21 cellular contexts compared by ENCODE assay signal in the genomic region with DNA sequence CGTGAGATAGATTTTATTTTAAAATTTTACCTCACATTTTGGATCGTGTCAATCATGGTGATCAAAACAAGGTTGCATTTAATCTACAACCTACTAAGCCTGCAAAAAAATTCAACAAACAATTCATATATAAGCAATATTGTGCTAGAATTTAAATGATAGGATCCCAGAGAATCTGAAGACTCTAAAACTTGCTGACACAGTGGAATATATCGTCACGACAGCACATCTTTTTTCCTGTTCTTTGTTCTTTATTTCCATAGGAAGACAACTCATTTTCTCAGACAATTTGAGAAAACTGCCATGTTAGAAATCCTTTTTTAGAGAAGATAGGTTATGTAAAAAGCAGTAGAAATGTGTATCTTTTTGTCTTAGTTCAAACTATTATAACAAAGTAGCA.
DNase-seq lines count a peak whose midpoint lies in the region; ATAC-seq, FAIRE-seq and TF ChIP-seq lines count a peak whose summit lies in the region.
"Had no signal": no experiment of that assay in that cellular context is flagged by ENCODE, and none has a peak within 500 bp of the region (broad histone marks: within the 10 kb centered on the region; RNA-seq: fewer than 3 reads in every experiment).

No MANE protein-coding gene starts in this region.

- no peak overlapping the region for H2BK15ac ChIP-seq in IMR-90 (ENCODE audit: low read depth, low read length)

- peaks cover 3% of the 10 kb centered on the region for H3F3A ChIP-seq in neural cell (ENCODE audit: insufficient read depth, low read length, poor library complexity, severe bottlenecking)

- no peak overlapping the region for H3K4me2 ChIP-seq in A549
- no peak overlapping the region for H3K4me2 ChIP-seq in IMR-90 (ENCODE audit: low read depth, low read length)
- no peak overlapping the region for H3K4me2 ChIP-seq in neural cell (ENCODE audit: low read length)
- H3K4me2 ChIP-seq: BLaER1 treated with 17β-estradiol and CSF1 and Interleukin-3, amounts not matched to agents 10 nM and 100 nM had no signal

- H3K27ac ChIP-seq in A549, result no peak overlapping the region
- no peak overlapping the region for H3K27ac ChIP-seq in IMR-90 (ENCODE audit: insufficient read depth, low read length)
- peak overlapping the region; percentile 86 for H3K27ac ChIP-seq in neural cell (ENCODE audit: low read length)
- H3K27ac ChIP-seq: BLaER1 treated with 17β-estradiol and CSF1 and Interleukin-3, amounts not matched to agents 10 nM and 100 nM; C4-2B had no signal

- H3K9me3 ChIP-seq in A549 (0 out of 3 replicates have a peak, but pooled peaks cover 4% of the 10 kb centered on the region), IMR-90 (ENCODE audit: control insufficient read depth, insufficient read depth, low read length) (no peaks in the 10 kb centered on the region; the same call in 1 of the 2 replicates), neural cell (ENCODE audit: low read length) (no peaks in the 10 kb centered on the region)
- H3K9me3 ChIP-seq: BLaER1 treated with 17β-estradiol and CSF1 and Interleukin-3, amounts not matched to agents 10 nM and 100 nM; Caco-2 had no signal

- H3K9me3 Mint-ChIP-seq in chondrocyte (ENCODE audit: low read depth), result no peaks in the 10 kb centered on the region
- H3K9me3 Mint-ChIP-seq: CD4-positive, alpha-beta T cell; CD8-positive, alpha-beta T cell had no signal

- no peak overlapping the region for H4K8ac ChIP-seq in IMR-90 (ENCODE audit: low read depth in 2 of 2, low read length in 2 of 2)

- TF ChIP-seq POLR2A in A549 (IDR thresholded peaks at IDR 0.05; ENCODE audit: low read length) (no peak), IMR-90 (IDR thresholded peaks at IDR 0.05; ENCODE audit: low read depth, low read length) (no peak)

- no peak for TF ChIP-seq RAD21 in A549 (conservative IDR thresholded peaks at IDR 0.05 in 1 of 2, IDR thresholded peaks at IDR 0.05 in 1 of 2)
- no peak for TF ChIP-seq RAD21 in IMR-90 (IDR thresholded peaks at IDR 0.05; ENCODE audit: low read length)
- TF ChIP-seq RAD21 in neural cell (conservative IDR thresholded peaks at IDR 0.05), result no peak

- H3K4ac ChIP-seq in IMR-90 (ENCODE audit: low read depth, low read length), result no peak overlapping the region

- no peak overlapping the region for H4K91ac ChIP-seq in IMR-90 (ENCODE audit: insufficient read depth, low read depth, low read length)

- H3K4me1 Mint-ChIP-seq in chondrocyte (ENCODE audit: low read depth), result peaks cover 8% of the 10 kb centered on the region
- H3K4me1 Mint-ChIP-seq: B cell had no signal

- H3K36me3 Mint-ChIP-seq in chondrocyte (ENCODE audit: low read depth), result no peaks in the 10 kb centered on the region
- H3K36me3 Mint-ChIP-seq: CD8-positive, alpha-beta T cell had no signal

- no peak for FAIRE-seq in A549 (lab: Jason Lieb, UNC)
- FAIRE-seq: A204.1, D721Med, G401.6, GM12891, GM19239 had no signal

- BruUV-seq in IMR-90 (replicated peaks; lab: Mats Ljungman, UMichigan), result no TSS peak

- H3K4me3 Mint-ChIP-seq in chondrocyte (ENCODE audit: unreplicated experiment), result no peak overlapping the region
- H3K4me3 Mint-ChIP-seq: B cell; CD4-positive, alpha-beta T cell; CD8-positive, alpha-beta T cell had no signal

- H3K27me3 Mint-ChIP-seq in chondrocyte (ENCODE audit: low read depth), result peaks cover 2% of the 10 kb centered on the region
- H3K27me3 Mint-ChIP-seq: B cell had no signal

- dilution Hi-C loops in IMR-90 (cut with HindIII; ENCODE audit: low sequenced_read_pairs, unreplicated experiment), result no loop called here

- no peak overlapping the region for H3K14ac ChIP-seq in IMR-90 (replicated peaks; ENCODE audit: low read depth, low read length)

- H3K9me2 ChIP-seq in neural cell (ENCODE audit: insufficient read depth, low read length), result no peaks in the 10 kb centered on the region

- 44% methylated on average over 4 of the region's 4 CpGs for WGBS in A549 (ENCODE audit: missing lambda C conversion rate)
- WGBS in IMR-90 (ENCODE audit: extremely low coverage in 2 of 2, insufficient read length in 1 of 2), 2 experiments, result no CpG with 5 or more reads among the region's 4 CpGs

- H2BK120ac ChIP-seq in IMR-90 (ENCODE audit: low read depth, low read length), result no peak overlapping the region

- DNase-seq in A549 (ENCODE audit: low read depth in 1 of 2, low spot score in 1 of 2) (no peak), IMR-90 (no peak), chondrocyte (ENCODE audit: low spot score) (no peak)
- DNase-seq: 8988T; AML-193; Caco-2; Calu3; CD4-positive, alpha-beta T cell; CD8-positive, alpha-beta T cell; DMS79 treated with DMSO at 0.1 percent for 48 hours; GF-D8 had no signal

- H4K20me1 ChIP-seq in IMR-90 (ENCODE audit: insufficient read depth, low read length) (no peaks in the 10 kb centered on the region), neural cell (ENCODE audit: insufficient read depth) (no peaks in the 10 kb centered on the region)
- H4K20me1 ChIP-seq: BLaER1 treated with 17β-estradiol and CSF1 and Interleukin-3, amounts not matched to agents 10 nM and 100 nM had no signal

- POLR2A ChIA-PET in A549 (lab: Yijun Ruan, JAX), result no interaction called here
- POLR2A ChIA-PET in IMR-90 (lab: Charles Lee; ENCODE audit: unreplicated experiment), result no interaction called here

- H3K9me1 ChIP-seq in IMR-90 (ENCODE audit: insufficient read depth, low read length), result no peaks in the 10 kb centered on the region

- H3K18ac ChIP-seq in IMR-90 (ENCODE audit: low read depth, low read length), result no peak overlapping the region

- H3K79me1 ChIP-seq in IMR-90 (ENCODE audit: low read depth in 1 of 2, low read length in 2 of 2), result no peaks in the 10 kb centered on the region

- H3K4me3 ChIP-seq in A549 (no peak overlapping the region), IMR-90 (ENCODE audit: insufficient read depth, low read depth, low read length) (no peak overlapping the region), neural cell (ENCODE audit: low read length) (no peak overlapping the region)
- H3K4me3 ChIP-seq: BLaER1 treated with 17β-estradiol and CSF1 and Interleukin-3, amounts not matched to agents 10 nM and 100 nM had no signal

- CTCF ChIA-PET in A549 (lab: Yijun Ruan, JAX) (no interaction called here), IMR-90 (lab: Yijun Ruan, JAX) (no interaction called here)

- H3K36me3 ChIP-seq in IMR-90 (ENCODE audit: control insufficient read depth, insufficient read depth, low read length) (no peaks in the 10 kb centered on the region), neural cell (ENCODE audit: insufficient read depth, low read length) (no peaks in the 10 kb centered on the region)
- H3K36me3 ChIP-seq: BLaER1 treated with 17β-estradiol and CSF1 and Interleukin-3, amounts not matched to agents 10 nM and 100 nM had no signal

- H3K27me3 ChIP-seq in IMR-90 (ENCODE audit: control insufficient read depth, insufficient read depth, low read length), result no peaks in the 10 kb centered on the region
- H3K27me3 ChIP-seq in neural cell (ENCODE audit: insufficient read depth, low read depth, low read length), result no peaks in the 10 kb centered on the region
- H3K27me3 ChIP-seq: BLaER1 treated with 17β-estradiol and CSF1 and Interleukin-3, amounts not matched to agents 10 nM and 100 nM had no signal

- H3K4me1 ChIP-seq in A549 (no peaks in the 10 kb centered on the region), IMR-90 (ENCODE audit: control insufficient read depth, insufficient read depth, low read length) (no peaks in the 10 kb centered on the region)
- H3K4me1 ChIP-seq: BLaER1 treated with 17β-estradiol and CSF1 and Interleukin-3, amounts not matched to agents 10 nM and 100 nM; Caco-2 had no signal

- TF ChIP-seq CTCF in A549 (IDR thresholded peaks at IDR 0.05), result no peak
- no peak for TF ChIP-seq CTCF in IMR-90 (conservative IDR thresholded peaks at IDR 0.05; ENCODE audit: low read depth, low read length)
- no peak for TF ChIP-seq CTCF in neural cell (IDR thresholded peaks at IDR 0.05; ENCODE audit: poor library complexity, severe bottlenecking)
- TF ChIP-seq CTCF in chondrocyte (IDR thresholded peaks at IDR 0.05), result no peak

- in situ Hi-C loops in IMR-90 (cut with MboI; ENCODE audit: low sequenced_read_pairs), result no loop called here

- TF ChIP-seq EP300 in A549 (IDR thresholded peaks at IDR 0.05) (no peak), neural cell (conservative IDR thresholded peaks at IDR 0.05; ENCODE audit: poor library complexity, severe bottlenecking) (no peak)

- H3K27ac Mint-ChIP-seq in chondrocyte (ENCODE audit: unreplicated experiment), result no peak overlapping the region
- H3K27ac Mint-ChIP-seq: B cell; CD4-positive, alpha-beta T cell; CD8-positive, alpha-beta T cell had no signal

- H3K56ac ChIP-seq in IMR-90 (ENCODE audit: extremely low read depth, insufficient read depth, low read length), result no peak overlapping the region

- H3K9ac ChIP-seq in IMR-90 (ENCODE audit: low read depth, low read length), result no peak overlapping the region
- H3K9ac ChIP-seq in neural cell (ENCODE audit: low read length), result peak overlapping the region; percentile 36
- H3K9ac ChIP-seq: BLaER1 treated with 17β-estradiol and CSF1 and Interleukin-3, amounts not matched to agents 10 nM and 100 nM had no signal

- no peak overlapping the region for H2AK5ac ChIP-seq in IMR-90 (ENCODE audit: low read depth, low read length)

- ATAC-seq in A549 (no peak), IMR-90 (ENCODE audit: low read depth) (no peak), HG03565 (IDR thresholded peaks at IDR 0.05; ENCODE audit: unreplicated experiment) (no peak)
- ATAC-seq: CD8-positive, alpha-beta T cell had no signal

- no peaks in the 10 kb centered on the region for H3K79me2 ChIP-seq in neural cell (replicated peaks; ENCODE audit: insufficient read depth, low read length)

- no peak overlapping the region for H2AK9ac ChIP-seq in IMR-90 (replicated peaks; ENCODE audit: low read depth, low read length, poor library complexity)

- no peak overlapping the region for H4K5ac ChIP-seq in IMR-90 (ENCODE audit: low read depth, low read length)

- H2BK5ac ChIP-seq in IMR-90 (ENCODE audit: low read depth, low read length, poor library complexity, severe bottlenecking), result no peak overlapping the region

- no peak overlapping the region for H2AFZ ChIP-seq in IMR-90 (replicated peaks; ENCODE audit: low read length, poor library complexity)
- H2AFZ ChIP-seq in neural cell (ENCODE audit: low read depth, low read length), result no peak overlapping the region

- H2BK20ac ChIP-seq in IMR-90 (ENCODE audit: low read depth, low read length), result no peak overlapping the region

- intact Hi-C loops in IMR-90 (cut with micrococcal nuclease), result no loop called here

- H3K23ac ChIP-seq in IMR-90 (ENCODE audit: low read depth, low read length), result no peak overlapping the region

TF ChIP-seq in A549, 52 proteins besides CTCF, POLR2A, EP300 and RAD21:
- no peak for TF ChIP-seq FOSL2 (IDR thresholded peaks at IDR 0.05)
- no peak for TF ChIP-seq FOSL2 (CRISPR knock-in tag; IDR thresholded peaks at IDR 0.05)
- TF ChIP-seq MAFK (IDR thresholded peaks at IDR 0.05; ENCODE audit: partially characterized antibody), result peak; percentile 52

TF ChIP-seq in neural cell, 6 proteins besides CTCF, POLR2A, EP300 and RAD21 (continues in another document):
- TF ChIP-seq SMC3 (conservative IDR thresholded peaks at IDR 0.05; ENCODE audit: poor library complexity) (no peak), EZH2 (IDR thresholded peaks at IDR 0.05; ENCODE audit: borderline replicate concordance, insufficient read depth, low read length, poor library complexity, severe bottlenecking) (no peak), TAF1 (IDR thresholded peaks at IDR 0.05; ENCODE audit: low read depth) (no peak)
